9 cellular contexts compared by ENCODE assay signal in the genomic region with DNA sequence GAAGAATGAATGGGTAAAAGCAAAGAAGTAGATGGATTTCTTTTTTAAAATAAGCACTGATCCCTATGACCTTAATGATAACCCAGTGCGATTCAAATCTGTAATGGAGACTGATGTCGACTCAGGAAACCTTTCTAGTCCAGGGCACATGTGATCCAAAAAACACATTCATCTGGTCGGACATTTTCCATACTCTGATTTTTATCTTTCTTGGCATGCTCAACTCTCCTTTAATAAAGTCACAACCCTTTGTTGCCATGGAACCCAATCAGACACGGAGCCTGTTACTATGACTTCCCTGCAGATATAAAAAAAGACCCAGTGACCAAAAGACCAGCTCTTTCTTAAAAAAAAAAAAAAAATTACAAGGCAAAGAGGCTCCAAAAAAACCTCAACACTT. TPM values are rescaled to one million over a fixed set of nuclear protein-coding genes. Genes with fewer than 3 reads are reported as not detected.
DNase-seq lines count a peak whose midpoint lies in the region; ATAC-seq, FAIRE-seq and TF ChIP-seq lines count a peak whose summit lies in the region.
"Had no signal": no experiment of that assay in that cellular context is flagged by ENCODE, and none has a peak within 500 bp of the region (broad histone marks: within the 10 kb centered on the region; RNA-seq: fewer than 3 reads in every experiment).

No MANE protein-coding gene starts in this region.

- no peak for TF ChIP-seq CTCF in pancreas (IDR thresholded peaks at IDR 0.05)

- no peaks in the 10 kb centered on the region for H3K27me3 ChIP-seq in pancreas

- WGBS in pancreas, 2 donors: 29 to 32% methylated on average over 4 of the region's 4 CpGs

- H3K9me3 Mint-ChIP-seq in effector memory CD8-positive, alpha-beta T cell: no peaks in the 10 kb centered on the region

- peak; percentile 56 for DNase-seq in ELR (ENCODE audit: low read depth)
- peak; percentile 28 for DNase-seq in NCI-H2196 treated with DMSO at 0.1 percent for 48 hours (lab: John Stamatoyannopoulos, UW; ENCODE audit: unreplicated experiment)
- DNase-seq in effector memory CD8-positive, alpha-beta T cell: no peak
- no peak for DNase-seq in pancreas
- no peak for DNase-seq in NCI-H446 treated with DMSO at 0.1 percent for 48 hours (lab: John Stamatoyannopoulos, UW)
- DNase-seq in occipital lobe (lab: John Stamatoyannopoulos, UW): no peak
- DNase-seq: activated naive CD4-positive, alpha-beta T cell treated with anti-CD3 and anti-CD28 coated beads, Interleukin-2, amount 50 U/mL, for 16 hours had no signal

- ATAC-seq in effector memory CD8-positive, alpha-beta T cell (replicated peaks): no peak
- peak in 3 of 4 donors; percentile 42 to 60 (median 43) for ATAC-seq in pancreas
- no peak for ATAC-seq in GM21515 (IDR thresholded peaks at IDR 0.05; ENCODE audit: unreplicated experiment)

- H3K27ac ChIP-seq in pancreas: peak overlapping the region in 2 of 4 donors; percentile 53 to 57
- H3K27ac ChIP-seq: SK-N-MC had no signal

- H3K27me3 Mint-ChIP-seq in effector memory CD8-positive, alpha-beta T cell: no peaks in the 10 kb centered on the region

- H3K4me1 ChIP-seq in pancreas: no peaks in the 10 kb centered on the region

- peak overlapping the region; percentile 71 to 75 for H3K4me3 Mint-ChIP-seq in effector memory CD8-positive, alpha-beta T cell

- H3K27ac Mint-ChIP-seq in effector memory CD8-positive, alpha-beta T cell: peak overlapping the region; percentile 91 to 93

- no peaks in the 10 kb centered on the region for H3K9me3 ChIP-seq in pancreas

- FAIRE-seq in pancreas (lab: Jason Lieb, UNC): no peak

- intact Hi-C loops in pancreas (cut with DNase I): no loop called here

- no peaks in the 10 kb centered on the region for H3K36me3 Mint-ChIP-seq in effector memory CD8-positive, alpha-beta T cell (ENCODE audit: insufficient read depth)

- H3K4me1 Mint-ChIP-seq in effector memory CD8-positive, alpha-beta T cell (ENCODE audit: low read depth in 2 of 2): peaks cover 18 to 30% of the 10 kb centered on the region in 2 donors

- no peaks in the 10 kb centered on the region for H3K36me3 ChIP-seq in pancreas

- peak overlapping the region in 1 of 4 donors; percentile 10 for H3K4me3 ChIP-seq in pancreas
- H3K4me3 ChIP-seq: SK-N-MC had no signal

RNA-seq across cellular contexts. Expression of gene TMCC3, which starts 27.9 kb away (rescaled TPM):
- total RNA-seq in pancreas (1 to 10 TPM; 1.2 to 6.9 (median 2.3) TPM), occipital lobe (8.7 TPM)
- polyA plus RNA-seq in pancreas: 1 to 10 TPM; 1.0 to 3.5 TPM

Comparison
In these comparisons a context has a peak if more than half of its experiments do, and no peak if none do; other contexts are left out.
1. DNase-seq: peak in ELR (single experiment) and NCI-H2196 treated with DMSO at 0.1 percent for 48 hours (single experiment); none in effector memory CD8-positive, alpha-beta T cell (0 of 3), pancreas (0 of 6), NCI-H446 treated with DMSO at 0.1 percent for 48 hours (single experiment) and occipital lobe (single experiment).
2. ATAC-seq: peak in pancreas (3 of 4); none in effector memory CD8-positive, alpha-beta T cell (single experiment) and GM21515 (single experiment).